ENCODE assay signal across 22 cellular contexts in the genomic region with DNA sequence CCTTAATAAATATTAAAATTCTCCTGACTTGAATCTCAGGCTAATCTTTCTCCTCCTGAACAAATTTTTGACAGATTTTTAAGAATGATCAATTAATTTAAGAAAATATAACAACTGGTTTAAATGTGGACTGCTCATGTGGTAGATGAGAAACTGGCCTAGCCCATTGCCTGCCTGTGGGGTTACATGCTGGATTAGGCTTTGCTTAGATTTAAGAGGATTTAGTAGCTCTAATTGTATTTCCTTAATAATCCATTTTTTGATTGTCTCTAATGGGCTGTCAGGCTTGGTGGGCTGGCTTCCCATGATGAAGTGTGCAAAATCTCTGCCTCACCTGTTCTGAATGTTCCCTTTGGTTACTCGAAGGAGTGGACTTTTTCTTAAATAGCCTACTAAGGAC.
"Had no signal": no experiment of that assay in that cellular context is flagged by ENCODE, and none has a peak within 500 bp of the region (broad histone marks: within the 10 kb centered on the region; RNA-seq: fewer than 3 reads in every experiment).

No MANE protein-coding gene starts in this region.

- H3K27ac ChIP-seq: brain microvascular endothelial cell, coronary artery had no signal

- H3K4me3 ChIP-seq: coronary artery, dorsolateral prefrontal cortex had no signal

- H3K27me3 ChIP-seq: brain microvascular endothelial cell, dorsolateral prefrontal cortex had no signal

- DNase-seq: activated B cell treated with CpG ODN at 0.5 μM for 24 hours; activated CD4-positive, alpha-beta T cell treated with anti-CD3 and anti-CD28 coated beads for 48 hours; activated CD4-positive, alpha-beta T cell treated with anti-CD3 and anti-CD28 coated beads, Interleukin-2, amount 50 U/mL, for 1 hour; activated CD4-positive, alpha-beta T cell treated with anti-CD3 and anti-CD28 coated beads, Interleukin-2, amount 50 U/mL, for 48 hours; activated CD8-positive, alpha-beta memory T cell treated with anti-CD3 and anti-CD28 coated beads for 24 hours; activated CD8-positive, alpha-beta T cell treated with anti-CD3 and anti-CD28 coated beads for 36 hours; activated effector memory CD4-positive, alpha-beta T cell treated with Interleukin-2 at 50 U/mL for 16 hours; activated gamma-delta T cell treated with Interleukin-2 at 50 U/mL for 16 hours; activated naive CD4-positive, alpha-beta T cell treated with anti-CD3 and anti-CD28 coated beads, Interleukin-2, amount 50 U/mL, for 16 hours; activated naive CD4-positive, alpha-beta T cell treated with Interleukin-2 at 50 U/mL for 16 hours; activated T-cell treated with anti-CD3 and anti-CD28 coated beads, Interleukin-2, amount 50 U/mL, for 4 hours; amniotic stem cell; brain microvascular endothelial cell; dorsolateral prefrontal cortex; effector memory CD4-positive, alpha-beta T cell; endodermal cell; foreskin fibroblast; T1000 had no signal

- ATAC-seq: activated CD4-positive, CD25-positive, alpha-beta regulatory T cell treated with anti-CD3 and anti-CD28 coated beads, Interleukin-2, amount 50 U/mL, for 24 hours; activated CD8-positive, alpha-beta T cell treated with anti-CD3 and anti-CD28 coated beads for 36 hours; activated T-cell treated with anti-CD3 and anti-CD28 coated beads, Interleukin-2, amount 50 U/mL, for 4 hours; activated T-helper 17 cell treated with anti-CD3 and anti-CD28 coated beads, Interleukin-2, amount 50 U/mL, for 72 hours; esophagus mucosa had no signal

- H3K36me3 ChIP-seq: brain microvascular endothelial cell had no signal
